ENCODE assay signal across 8 cellular contexts in genomic region chr18:56869189-56869777, GRCh38.
DNase-seq lines count a peak whose midpoint lies in the region; ATAC-seq and TF ChIP-seq lines count a peak whose summit lies in the region.

No MANE protein-coding gene starts in this region.

- no peak overlapping the region for H3K4me3 ChIP-seq in Caco-2 (ENCODE audit: low read depth, low read length)
- H3K4me3 ChIP-seq in OCI-LY1 (ENCODE audit: low read depth, low read length, poor library complexity, severe bottlenecking): no peak overlapping the region

- H3K79me2 ChIP-seq in OCI-LY1 (ENCODE audit: insufficient read depth, low read length): no peaks in the 10 kb centered on the region

- CTCF ChIA-PET in Caco-2 (lab: Charles Lee): interaction anchor here (1.0 to 1.2 kb wide), 4 partner anchors 38 to 569 kb away, joined by 3 to 7 read pairs (median 3); partner anchors contain the start of gene ONECUT2

- H3K36me3 Mint-ChIP-seq in Caco-2 (ENCODE audit: insufficient read depth, unreplicated experiment): no peaks in the 10 kb centered on the region

- H3K27me3 ChIP-seq in Caco-2 (replicated peaks; ENCODE audit: control insufficient read depth, insufficient read depth, low read length) (no peaks in the 10 kb centered on the region), OCI-LY1 (ENCODE audit: insufficient read depth, low read length) (no peaks in the 10 kb centered on the region)

- intact Hi-C loops in Caco-2 (cut with micrococcal nuclease; ENCODE audit: unreplicated experiment) (loop anchor here (1.0 kb wide), 2 partner anchors 126 to 569 kb away; no protein-coding TSS in a partner anchor), posterior vena cava (cut with DNase I) (no loop called here)

- H3K27ac ChIP-seq in OCI-LY1 (ENCODE audit: low read depth, low read length, poor library complexity, severe bottlenecking): no peak overlapping the region

- ATAC-seq in GM19455 (IDR thresholded peaks at IDR 0.05; ENCODE audit: unreplicated experiment): peak; percentile 77

- no peak overlapping the region for H3K9ac ChIP-seq in OCI-LY1 (ENCODE audit: low read length)

- no peak overlapping the region for H3K4me3 Mint-ChIP-seq in Caco-2 (ENCODE audit: unreplicated experiment)

- POLR2A ChIA-PET in Caco-2 (lab: Charles Lee): no interaction called here

- no peaks in the 10 kb centered on the region for H3K4me1 Mint-ChIP-seq in Caco-2 (ENCODE audit: low read depth, unreplicated experiment)

- H3K27me3 Mint-ChIP-seq in Caco-2 (ENCODE audit: insufficient read depth, unreplicated experiment): no peaks in the 10 kb centered on the region

- no peak overlapping the region for H3K4me2 ChIP-seq in OCI-LY1 (ENCODE audit: low read length)

- H3K9me2 ChIP-seq in OCI-LY1 (ENCODE audit: low read depth, low read length): no peaks in the 10 kb centered on the region

- DNase-seq in Caco-2 (peak in 1 of 2 experiments; percentile 10), KG1 (lab: John Stamatoyannopoulos, UW) (peak; percentile 30), dermis blood vessel endothelial cell (peak; percentile 75), mucosa of gallbladder (ENCODE audit: low spot score) (peak; percentile 41), posterior vena cava (ENCODE audit: low spot score) (no peak)
- no peak for DNase-seq in effector CD4-positive, alpha-beta T cell

- BruUV-seq in Caco-2 (replicated peaks; lab: Mats Ljungman, UMichigan): no TSS peak

- no peaks in the 10 kb centered on the region for H3F3A ChIP-seq in OCI-LY1 (ENCODE audit: insufficient read depth, low read length)

- H3K36me3 ChIP-seq in Caco-2 (ENCODE audit: control insufficient read depth, insufficient read depth, low read length): no peaks in the 10 kb centered on the region
- H3K36me3 ChIP-seq in OCI-LY1 (ENCODE audit: insufficient read depth, low read length): no peaks in the 10 kb centered on the region

- H2AFZ ChIP-seq in OCI-LY1 (ENCODE audit: low read length): no peak overlapping the region

- no peak overlapping the region for H3K27ac Mint-ChIP-seq in Caco-2 (ENCODE audit: unreplicated experiment)

- H3K4me1 ChIP-seq in Caco-2: no peaks in the 10 kb centered on the region
- H3K4me1 ChIP-seq in OCI-LY1 (ENCODE audit: insufficient read depth, low read length, severe bottlenecking): peaks cover 6% of the 10 kb centered on the region

- peak; percentile 48 to 51 for TF ChIP-seq CTCF in Caco-2 (IDR thresholded peaks at IDR 0.05; ENCODE audit: insufficient read depth in 1 of 2, low read depth in 1 of 2, low read length in 1 of 2, severe bottlenecking in 1 of 2, unreplicated experiment in 1 of 2)
- TF ChIP-seq CTCF in OCI-LY1 (IDR thresholded peaks at IDR 0.05; ENCODE audit: low read length): peak; percentile 88

- no peaks in the 10 kb centered on the region for H4K20me1 ChIP-seq in OCI-LY1 (ENCODE audit: insufficient read depth, low read length)

- H3K9me3 ChIP-seq in Caco-2: no peaks in the 10 kb centered on the region
- no peaks in the 10 kb centered on the region for H3K9me3 ChIP-seq in OCI-LY1 (ENCODE audit: low read length)

- no peaks in the 10 kb centered on the region for H3K9me3 Mint-ChIP-seq in Caco-2 (ENCODE audit: unreplicated experiment)

Comparison
In these comparisons a context has a peak if more than half of its experiments do, and no peak if none do; other contexts are left out.
1. DNase-seq: peak in KG1 (single experiment), dermis blood vessel endothelial cell (single experiment) and mucosa of gallbladder (single experiment); none in effector CD4-positive, alpha-beta T cell (single experiment) and posterior vena cava (single experiment).